In the genomic region with DNA sequence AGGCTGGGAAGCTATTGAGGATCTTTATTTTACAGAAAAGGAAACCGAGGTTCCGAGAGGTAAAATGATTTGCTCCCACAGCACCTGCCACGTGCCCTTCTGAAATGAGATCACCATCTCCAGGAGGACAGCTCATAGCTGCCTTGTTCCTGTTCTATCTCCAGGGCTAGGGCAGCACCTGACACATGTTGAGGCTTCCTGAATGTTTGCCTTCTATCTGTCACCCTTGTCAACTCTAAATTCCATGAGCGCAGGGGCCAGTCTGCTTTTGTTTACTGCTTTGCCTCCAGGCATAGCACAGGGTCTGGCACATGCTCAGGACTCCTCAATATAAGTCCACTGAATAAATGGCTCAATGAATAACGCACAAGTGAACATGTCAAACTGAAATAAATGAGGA, we compare ENCODE assay signal across 32 cellular contexts. TPM values are rescaled to one million over a fixed set of nuclear protein-coding genes. Genes with fewer than 3 reads are reported as not detected.
A peak's percentile ranks its signal among the peaks of the same experiment; 100 is the strongest.
DNase-seq lines count a peak whose midpoint lies in the region; ATAC-seq and TF ChIP-seq lines count a peak whose summit lies in the region.
"Had no signal": no experiment of that assay in that cellular context is flagged by ENCODE, and none has a peak within 500 bp of the region (broad histone marks: within the 10 kb centered on the region; RNA-seq: fewer than 3 reads in every experiment).

No MANE protein-coding gene starts in this region.

- H3K4me2 ChIP-seq in PC-9 = peak overlapping the region; percentile 67
- no peak overlapping the region for H3K4me2 ChIP-seq in smooth muscle cell
- H3K4me2 ChIP-seq: BLaER1 had no signal

- TF ChIP-seq POLR2A in esophagus squamous epithelium (IDR thresholded peaks at IDR 0.05) = no peak

- no peaks in the 10 kb centered on the region for H3K27me3 Mint-ChIP-seq in activated naive CD8-positive, alpha-beta T cell treated with anti-CD3 and anti-CD28 coated beads, Interleukin-2, amount 50 U/mL, for 24 hours
- H3K27me3 Mint-ChIP-seq: activated CD4-positive, alpha-beta T cell treated with anti-CD3 and anti-CD28 coated beads, Interleukin-2, amount 10 ng/mL, durations not matched to agents 24 days and 14 days; activated naive CD8-positive, alpha-beta T cell treated with anti-CD3 and anti-CD28 coated beads for 36 hours had no signal

- peaks cover 45% of the 10 kb centered on the region for H3K36me3 Mint-ChIP-seq in activated naive CD8-positive, alpha-beta T cell treated with anti-CD3 and anti-CD28 coated beads, Interleukin-2, amount 50 U/mL, for 24 hours (ENCODE audit: low read depth)

- H3K36me3 ChIP-seq in PC-9 (ENCODE audit: low read depth) = peaks cover 14% of the 10 kb centered on the region
- H3K36me3 ChIP-seq in esophagus squamous epithelium = peaks cover 5 to 87% (median 19%) of the 10 kb centered on the region in 3 donors
- peaks cover 2% of the 10 kb centered on the region for H3K36me3 ChIP-seq in smooth muscle cell (ENCODE audit: low read depth)
- H3K36me3 ChIP-seq: colonic mucosa had no signal

- no peak overlapping the region for H3K9ac ChIP-seq in smooth muscle cell (ENCODE audit: low read depth)
- H3K9ac ChIP-seq: BLaER1, GM23248 had no signal

- H4K20me1 ChIP-seq in PC-9 (ENCODE audit: insufficient read depth) (no peaks in the 10 kb centered on the region), smooth muscle cell (ENCODE audit: low read depth) (no peaks in the 10 kb centered on the region)
- H4K20me1 ChIP-seq: BLaER1 had no signal

- H3F3A ChIP-seq in PC-9 (ENCODE audit: insufficient read depth, low read depth) = peaks cover 61% of the 10 kb centered on the region
- H3F3A ChIP-seq in smooth muscle cell (ENCODE audit: low read depth) = no peaks in the 10 kb centered on the region

- DNase-seq in PC-9 (peak in 1 of 2 experiments; percentile 64), esophagus squamous epithelium (lab: John Stamatoyannopoulos, UW) (no peak), smooth muscle cell (lab: John Stamatoyannopoulos, UW; ENCODE audit: unreplicated experiment) (no peak), SHP77 (lab: John Stamatoyannopoulos, UW) (no peak), DMS79 treated with DMSO at 0.1 percent for 48 hours (lab: John Stamatoyannopoulos, UW) (no peak)
- no peak for DNase-seq in activated naive CD8-positive, alpha-beta T cell treated with anti-CD3 and anti-CD28 coated beads, Interleukin-2, amount 50 U/mL, for 24 hours
- DNase-seq: activated CD4-positive, alpha-beta T cell treated with anti-CD3 and anti-CD28 coated beads, Interleukin-2, amount 10 ng/mL, durations not matched to agents 24 days and 14 days; activated CD8-positive, alpha-beta memory T cell treated with anti-CD3 and anti-CD28 coated beads for 24 hours; activated effector memory CD4-positive, alpha-beta T cell treated with Interleukin-2 at 50 U/mL for 16 hours; activated naive CD8-positive, alpha-beta T cell treated with anti-CD3 and anti-CD28 coated beads for 36 hours; aorta; colonic mucosa; effector CD8-positive, alpha-beta T cell; GDM1; GM23248; heart right ventricle; Karpas-422; NCI-H1417 treated with DMSO at 0.1 percent for 48 hours; NCI-H226; NCI-H69; SHP77 treated with DMSO at 0.1 percent for 48 hours; stimulated activated naive CD4-positive, alpha-beta T cell; T-helper 9 cell; testis had no signal

- POLR2A ChIA-PET in PC-9 (lab: Charles Lee; ENCODE audit: unreplicated experiment) = no interaction called here

- H3K9me3 Mint-ChIP-seq in activated naive CD8-positive, alpha-beta T cell treated with anti-CD3 and anti-CD28 coated beads, Interleukin-2, amount 50 U/mL, for 24 hours = no peaks in the 10 kb centered on the region
- H3K9me3 Mint-ChIP-seq: activated CD4-positive, alpha-beta T cell treated with anti-CD3 and anti-CD28 coated beads, Interleukin-2, amount 10 ng/mL, durations not matched to agents 24 days and 14 days; activated naive CD8-positive, alpha-beta T cell treated with anti-CD3 and anti-CD28 coated beads for 36 hours; nephron had no signal

- H3K9me3 ChIP-seq in PC-9 (ENCODE audit: insufficient read depth, low read depth) (no peaks in the 10 kb centered on the region), esophagus squamous epithelium (no peaks in the 10 kb centered on the region), smooth muscle cell (replicated peaks; ENCODE audit: low read depth) (no peaks in the 10 kb centered on the region)
- H3K9me3 ChIP-seq: BLaER1, colonic mucosa, esophagus muscularis mucosa, heart right ventricle, testis, vagina had no signal

- H3K27ac ChIP-seq in C4-2B = peak overlapping the region; percentile 17
- H3K27ac ChIP-seq in PC-9 = peak overlapping the region; percentile 71
- peak overlapping the region in 3 of 4 donors; percentile 31 to 57 (median 42) for H3K27ac ChIP-seq in esophagus squamous epithelium
- H3K27ac ChIP-seq in smooth muscle cell (ENCODE audit: low read depth) = peak overlapping the region; percentile 53
- H3K27ac ChIP-seq: BLaER1, cardiac muscle cell, colonic mucosa, esophagus muscularis mucosa, foreskin keratinocyte, GM23248, testis, vagina had no signal

- CTCF ChIA-PET in PC-9 (lab: Charles Lee) = interaction anchor here (0.6 to 1.2 kb wide), 2 partner anchors 103 to 191 kb away, joined by 4 to 7 read pairs; no protein-coding TSS in a partner anchor

- H2AFZ ChIP-seq in PC-9 (no peak overlapping the region), smooth muscle cell (ENCODE audit: low read depth) (no peak overlapping the region)
- H2AFZ ChIP-seq: GM23248 had no signal

- WGBS in esophagus squamous epithelium, 2 donors = 62 to 75% methylated on average over 5 of the region's 5 CpGs
- WGBS in smooth muscle cell (ENCODE audit: low lambda C conversion rate) = 91% methylated on average over 5 of the region's 5 CpGs

- H3K4me3 ChIP-seq in PC-9 (no peak overlapping the region), esophagus squamous epithelium (no peak overlapping the region), smooth muscle cell (no peak overlapping the region)
- H3K4me3 ChIP-seq: BLaER1, cardiac muscle cell, colonic mucosa, esophagus muscularis mucosa, GM23248, heart right ventricle, testis, vagina had no signal

- H3K79me2 ChIP-seq in PC-9 (ENCODE audit: low read depth) (peaks cover 11% of the 10 kb centered on the region; the same call in 1 of the 2 replicates), smooth muscle cell (ENCODE audit: low read depth) (no peaks in the 10 kb centered on the region)

- H3K4me1 Mint-ChIP-seq in activated naive CD8-positive, alpha-beta T cell treated with anti-CD3 and anti-CD28 coated beads, Interleukin-2, amount 50 U/mL, for 24 hours = no peaks in the 10 kb centered on the region
- H3K4me1 Mint-ChIP-seq: activated CD4-positive, alpha-beta T cell treated with anti-CD3 and anti-CD28 coated beads, Interleukin-2, amount 10 ng/mL, durations not matched to agents 24 days and 14 days; activated naive CD8-positive, alpha-beta T cell treated with anti-CD3 and anti-CD28 coated beads for 36 hours; nephron had no signal

- H3K27me3 ChIP-seq in PC-9 (ENCODE audit: insufficient read depth, low read depth) = no peaks in the 10 kb centered on the region
- no peaks in the 10 kb centered on the region for H3K27me3 ChIP-seq in esophagus squamous epithelium
- H3K27me3 ChIP-seq in smooth muscle cell (ENCODE audit: low read depth) = no peaks in the 10 kb centered on the region
- H3K27me3 ChIP-seq: BLaER1, cardiac muscle cell, colonic mucosa, esophagus muscularis mucosa, foreskin keratinocyte, heart right ventricle, testis, vagina had no signal

- no peaks in the 10 kb centered on the region for H3K9me2 ChIP-seq in PC-9 (ENCODE audit: insufficient read depth)

- TF ChIP-seq CTCF in C4-2B (conservative IDR thresholded peaks at IDR 0.05) (no peak), PC-9 (conservative IDR thresholded peaks at IDR 0.05) (peak; percentile 46; the same call in 1 of the 2 replicates), esophagus squamous epithelium (IDR thresholded peaks at IDR 0.05) (no peak), smooth muscle cell (IDR thresholded peaks at IDR 0.05; ENCODE audit: borderline replicate concordance, insufficient read depth, poor library complexity, severe bottlenecking) (no peak)

- ATAC-seq in GM18502 (IDR thresholded peaks at IDR 0.05; ENCODE audit: poor library complexity, unreplicated experiment) = no peak
- no peak for ATAC-seq in activated naive CD8-positive, alpha-beta T cell treated with anti-CD3 and anti-CD28 coated beads, Interleukin-2, amount 50 U/mL, for 24 hours
- ATAC-seq: foreskin keratinocyte had no signal

- intact Hi-C loops in PC-9 (cut with micrococcal nuclease; ENCODE audit: unreplicated experiment) = no loop called here
- intact Hi-C loops in esophagus squamous epithelium (cut with DNase I) = no loop called here

- H3K4me1 ChIP-seq in PC-9 (replicated peaks; ENCODE audit: insufficient read depth) = peaks cover 84% of the 10 kb centered on the region
- H3K4me1 ChIP-seq in esophagus squamous epithelium = peaks cover 17 to 95% (median 34%) of the 10 kb centered on the region in 3 donors
- H3K4me1 ChIP-seq in smooth muscle cell (ENCODE audit: low read depth) = no peaks in the 10 kb centered on the region
- H3K4me1 ChIP-seq: BLaER1 had no signal

- no peak overlapping the region for H3K27ac Mint-ChIP-seq in activated naive CD8-positive, alpha-beta T cell treated with anti-CD3 and anti-CD28 coated beads, Interleukin-2, amount 50 U/mL, for 24 hours
- H3K27ac Mint-ChIP-seq: activated CD4-positive, alpha-beta T cell treated with anti-CD3 and anti-CD28 coated beads, Interleukin-2, amount 10 ng/mL, durations not matched to agents 24 days and 14 days; activated naive CD8-positive, alpha-beta T cell treated with anti-CD3 and anti-CD28 coated beads for 36 hours; nephron had no signal

- BruUV-seq in PC-9 (replicated peaks; lab: Mats Ljungman, UMichigan) = no TSS peak

- H3K4me3 Mint-ChIP-seq in activated naive CD8-positive, alpha-beta T cell treated with anti-CD3 and anti-CD28 coated beads, Interleukin-2, amount 50 U/mL, for 24 hours = no peak overlapping the region
- H3K4me3 Mint-ChIP-seq: activated CD4-positive, alpha-beta T cell treated with anti-CD3 and anti-CD28 coated beads, Interleukin-2, amount 10 ng/mL, durations not matched to agents 24 days and 14 days; activated naive CD8-positive, alpha-beta T cell treated with anti-CD3 and anti-CD28 coated beads for 36 hours; nephron had no signal

RNA-seq across cellular contexts. Expression of gene ASCC2, which starts 24.1 kb away (rescaled TPM):
- total RNA-seq in PC-9 (2021) (39.9 and 43.3 TPM in 2 replicates), esophagus squamous epithelium (10 to 100 TPM; 47.5 to 99.7 (median 57.8) TPM), smooth muscle cell (27.8 and 32.1 TPM in 2 replicates)
- polyA plus RNA-seq in smooth muscle cell = 58.9 and 81.0 TPM in 2 replicates

RNA-seq across cellular contexts. Expression of gene UQCR10, which starts 46.8 kb away (rescaled TPM):
- 85.4 and 103 TPM in 2 replicates for total RNA-seq in PC-9 (2021)
- 10 to 100 TPM; 50.7 to 94.8 (median 65.0) TPM for total RNA-seq in esophagus squamous epithelium
- total RNA-seq in smooth muscle cell = 72.3 and 102 TPM in 2 replicates
- polyA plus RNA-seq in smooth muscle cell = 296 and 326 TPM in 2 replicates

RNA-seq across cellular contexts. Expression of gene ZMAT5, which starts 47.2 kb away (rescaled TPM):
- total RNA-seq in PC-9 (2021) = 14.2 and 15.5 TPM in 2 replicates
- 10 to 100 TPM; 10.1 to 43.8 (median 18.1) TPM for total RNA-seq in esophagus squamous epithelium
- 22.7 and 26.0 TPM in 2 replicates for total RNA-seq in smooth muscle cell
- polyA plus RNA-seq in smooth muscle cell = 57.0 and 57.8 TPM in 2 replicates

Comparison
In these comparisons a context has a peak if more than half of its experiments do, and no peak if none do; other contexts are left out.
1. H3K27ac ChIP-seq: peak in every context shown above with its lines; median percentile 71 in PC-9; 53 in smooth muscle cell; 42 in esophagus squamous epithelium; 17 in C4-2B.